In the genomic region with DNA sequence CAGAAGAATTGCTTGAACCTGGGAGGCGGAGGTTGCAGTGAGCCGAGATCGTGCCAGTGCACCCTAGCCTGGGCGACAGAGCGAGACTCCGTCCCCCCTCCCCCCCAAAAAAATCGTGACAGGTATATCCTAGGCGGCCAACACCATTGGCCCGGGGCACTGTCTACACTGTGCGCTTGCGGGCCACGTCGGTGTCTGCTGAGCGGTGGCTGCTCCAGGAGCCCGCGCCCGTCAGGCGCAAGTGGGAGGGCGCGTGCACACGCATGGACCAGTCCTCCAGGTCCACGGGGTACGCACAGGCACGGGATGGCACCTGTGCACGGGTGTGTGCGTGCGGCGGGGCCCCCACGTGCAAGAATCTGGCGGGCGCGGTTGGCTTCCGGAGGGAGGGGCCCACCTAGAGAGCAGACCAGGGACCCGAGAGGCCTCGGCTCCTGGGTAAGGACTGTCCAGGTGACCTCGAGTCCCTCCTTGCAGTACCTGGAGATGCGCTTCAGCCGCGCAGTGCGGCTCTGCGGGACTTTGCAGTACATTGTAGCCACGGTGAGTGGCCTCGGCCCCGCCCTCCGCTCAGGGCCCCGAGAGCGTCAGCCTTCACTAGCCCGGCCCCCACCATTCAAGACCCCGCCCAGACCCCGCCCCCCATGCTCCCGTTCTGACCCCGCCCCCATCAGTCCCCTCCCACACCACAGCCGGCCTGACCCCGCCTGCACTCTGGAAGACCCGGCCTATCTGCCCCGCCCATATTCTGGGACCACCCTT, we compare ENCODE assay signal across 8 cellular contexts.
DNase-seq lines count a peak whose midpoint lies in the region; ATAC-seq and TF ChIP-seq lines count a peak whose summit lies in the region.

No MANE protein-coding gene starts in this region.

- no peak for ATAC-seq in GM18907 (IDR thresholded peaks at IDR 0.05; ENCODE audit: unreplicated experiment)

- TF ChIP-seq CTCF in GM13976 (IDR thresholded peaks at IDR 0.05; ENCODE audit: borderline replicate concordance, control extremely low read depth, extremely low read depth, insufficient read depth, missing control alignments) = no peak

- peak; percentile 89 for DNase-seq in GM13976 (ENCODE audit: low spot score)
- DNase-seq in NCI-H226 = peak; percentile 34
- DNase-seq in activated CD8-positive, alpha-beta memory T cell treated with anti-CD3 and anti-CD28 coated beads, Interleukin-2, amount 50 U/mL, for 4 hours = peak; percentile 63
- DNase-seq in glomerular visceral epithelial cell (ENCODE audit: extremely low spot score) = peak; percentile 38
- DNase-seq in stimulated activated CD4-positive, alpha-beta T cell treated with anti-CD3 and anti-CD28 coated beads, Interleukin-4, amount 100 ng/mL, for 48 hours (ENCODE audit: low read depth in 2 of 2) = peak; percentile 71 to 74
- DNase-seq in SKM-1 (lab: John Stamatoyannopoulos, UW; ENCODE audit: unreplicated experiment) = no peak
- no peak for DNase-seq in OCI-M2 (lab: John Stamatoyannopoulos, UW; ENCODE audit: unreplicated experiment)

- in situ Hi-C loops in GM13976 (cut with MboI; ENCODE audit: low sequenced_read_pairs, unreplicated experiment) = no loop called here

Comparison
In these comparisons a context has a peak if more than half of its experiments do, and no peak if none do; other contexts are left out.
1. DNase-seq: peak in GM13976 (single experiment), NCI-H226 (single experiment), activated CD8-positive, alpha-beta memory T cell treated with anti-CD3 and anti-CD28 coated beads, Interleukin-2, amount 50 U/mL, for 4 hours (single experiment), glomerular visceral epithelial cell (single experiment) and stimulated activated CD4-positive, alpha-beta T cell treated with anti-CD3 and anti-CD28 coated beads, Interleukin-4, amount 100 ng/mL, for 48 hours (2 of 2); none in SKM-1 (single experiment) and OCI-M2 (single experiment).